Comparison of ENCODE assay signal across 9 cellular contexts in the genomic region with DNA sequence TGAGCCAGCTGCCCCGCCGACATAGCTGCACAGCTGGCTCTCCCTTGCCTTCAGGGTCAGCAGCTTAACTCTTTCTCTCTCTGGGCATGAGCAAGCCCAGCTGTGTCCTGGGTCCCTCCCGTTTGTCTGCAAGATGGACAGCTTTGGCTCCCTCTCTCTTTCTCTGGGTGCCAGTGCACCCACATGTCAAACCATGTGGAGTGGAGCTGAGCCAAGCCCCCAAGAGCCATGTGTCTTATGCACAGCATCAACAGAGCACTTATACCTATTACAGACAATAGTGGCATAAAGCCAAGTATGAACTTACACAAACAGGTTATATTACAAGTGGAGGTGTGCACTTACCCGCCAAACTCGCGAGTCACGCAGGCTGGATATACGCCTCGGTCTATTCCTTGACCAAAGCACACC. TPM values are rescaled to one million over a fixed set of nuclear protein-coding genes. Genes with fewer than 3 reads are reported as not detected.
DNase-seq lines count a peak whose midpoint lies in the region; ATAC-seq and TF ChIP-seq lines count a peak whose summit lies in the region.
"Had no signal": no experiment of that assay in that cellular context is flagged by ENCODE, and none has a peak within 500 bp of the region (broad histone marks: within the 10 kb centered on the region; RNA-seq: fewer than 3 reads in every experiment).

No MANE protein-coding gene starts in this region.

- no peaks in the 10 kb centered on the region for H3K9me3 Mint-ChIP-seq in activated CD4-positive, alpha-beta memory T cell treated with anti-CD3 and anti-CD28 coated beads for 36 hours
- no peaks in the 10 kb centered on the region for H3K9me3 Mint-ChIP-seq in activated CD4-positive, alpha-beta memory T cell treated with anti-CD3 and anti-CD28 coated beads, Interleukin-2, amount 10 ng/mL, durations not matched to agents 7 days and 5 days
- peaks cover 0 to 2% (median 0%) of the 10 kb centered on the region in 9 donors for H3K9me3 Mint-ChIP-seq in naive thymus-derived CD8-positive, alpha-beta T cell

- POLR2A ChIA-PET in activated CD4-positive, alpha-beta memory T cell treated with anti-CD3 and anti-CD28 coated beads for 36 hours (lab: Charles Lee) = no interaction called here
- POLR2A ChIA-PET in activated CD4-positive, alpha-beta memory T cell treated with anti-CD3 and anti-CD28 coated beads, Interleukin-2, amount 10 ng/mL, durations not matched to agents 7 days and 5 days (lab: Charles Lee) = interaction anchor here (1.0 kb wide), 1 partner anchor 52 kb away, joined by 3 read pairs; no protein-coding TSS in a partner anchor
- POLR2A ChIA-PET in naive thymus-derived CD8-positive, alpha-beta T cell (lab: Charles Lee) = no interaction called here

- H3K4me3 Mint-ChIP-seq in activated CD4-positive, alpha-beta memory T cell treated with anti-CD3 and anti-CD28 coated beads for 36 hours = no peak overlapping the region
- no peak overlapping the region for H3K4me3 Mint-ChIP-seq in activated CD4-positive, alpha-beta memory T cell treated with anti-CD3 and anti-CD28 coated beads, Interleukin-2, amount 10 ng/mL, durations not matched to agents 7 days and 5 days
- H3K4me3 Mint-ChIP-seq in naive thymus-derived CD8-positive, alpha-beta T cell = no peak overlapping the region

- ATAC-seq in naive thymus-derived CD8-positive, alpha-beta T cell = peak; percentile 42 to 57
- no peak for ATAC-seq in GM19397 (IDR thresholded peaks at IDR 0.05; ENCODE audit: unreplicated experiment)
- no peak for ATAC-seq in HG03354 (IDR thresholded peaks at IDR 0.05; ENCODE audit: poor library complexity, severe bottlenecking, unreplicated experiment)
- ATAC-seq in GM18502 (IDR thresholded peaks at IDR 0.05; ENCODE audit: poor library complexity, unreplicated experiment) = no peak

- intact Hi-C loops in activated CD4-positive, alpha-beta memory T cell treated with anti-CD3 and anti-CD28 coated beads for 36 hours (cut with micrococcal nuclease) = no loop called here

- TF ChIP-seq CTCF in cardiac fibroblast (IDR thresholded peaks at IDR 0.05; ENCODE audit: low read depth, low read length) = peak; percentile 53

- CTCF ChIA-PET in activated CD4-positive, alpha-beta memory T cell treated with anti-CD3 and anti-CD28 coated beads for 36 hours (lab: Charles Lee) = interaction anchor here (0.6 to 1.9 kb wide), 9 partner anchors 10 to 386 kb away, joined by 3 to 12 read pairs (median 5); no protein-coding TSS in a partner anchor
- CTCF ChIA-PET in activated CD4-positive, alpha-beta memory T cell treated with anti-CD3 and anti-CD28 coated beads, Interleukin-2, amount 10 ng/mL, durations not matched to agents 7 days and 5 days (lab: Charles Lee) = interaction anchor here (0.7 to 3.2 kb wide), 11 partner anchors 8 to 386 kb away, joined by 3 to 17 read pairs (median 3); no protein-coding TSS in a partner anchor

- H3K36me3 Mint-ChIP-seq in activated CD4-positive, alpha-beta memory T cell treated with anti-CD3 and anti-CD28 coated beads for 36 hours = no peaks in the 10 kb centered on the region
- no peaks in the 10 kb centered on the region for H3K36me3 Mint-ChIP-seq in activated CD4-positive, alpha-beta memory T cell treated with anti-CD3 and anti-CD28 coated beads, Interleukin-2, amount 10 ng/mL, durations not matched to agents 7 days and 5 days (ENCODE audit: low read depth)
- H3K36me3 Mint-ChIP-seq in naive thymus-derived CD8-positive, alpha-beta T cell = no peaks in the 10 kb centered on the region

- H3K4me1 Mint-ChIP-seq in activated CD4-positive, alpha-beta memory T cell treated with anti-CD3 and anti-CD28 coated beads for 36 hours (ENCODE audit: low read depth) = no peaks in the 10 kb centered on the region
- H3K4me1 Mint-ChIP-seq in activated CD4-positive, alpha-beta memory T cell treated with anti-CD3 and anti-CD28 coated beads, Interleukin-2, amount 10 ng/mL, durations not matched to agents 7 days and 5 days = no peaks in the 10 kb centered on the region
- peaks cover 0 to 3% (median 0%) of the 10 kb centered on the region in 4 donors for H3K4me1 Mint-ChIP-seq in naive thymus-derived CD8-positive, alpha-beta T cell

- H3K27me3 Mint-ChIP-seq in activated CD4-positive, alpha-beta memory T cell treated with anti-CD3 and anti-CD28 coated beads for 36 hours = peaks cover 12% of the 10 kb centered on the region
- H3K27me3 Mint-ChIP-seq in activated CD4-positive, alpha-beta memory T cell treated with anti-CD3 and anti-CD28 coated beads, Interleukin-2, amount 10 ng/mL, durations not matched to agents 7 days and 5 days = peaks cover 46% of the 10 kb centered on the region
- peaks cover 0 to 30% (median 3%) of the 10 kb centered on the region in 5 donors for H3K27me3 Mint-ChIP-seq in naive thymus-derived CD8-positive, alpha-beta T cell

- H3K27ac Mint-ChIP-seq in activated CD4-positive, alpha-beta memory T cell treated with anti-CD3 and anti-CD28 coated beads for 36 hours = no peak overlapping the region
- H3K27ac Mint-ChIP-seq in activated CD4-positive, alpha-beta memory T cell treated with anti-CD3 and anti-CD28 coated beads, Interleukin-2, amount 10 ng/mL, durations not matched to agents 7 days and 5 days = no peak overlapping the region
- no peak overlapping the region for H3K27ac Mint-ChIP-seq in naive thymus-derived CD8-positive, alpha-beta T cell

- DNase-seq in activated CD4-positive, alpha-beta memory T cell treated with anti-CD3 and anti-CD28 coated beads for 36 hours = peak; percentile 37
- no peak for DNase-seq in activated CD4-positive, alpha-beta memory T cell treated with anti-CD3 and anti-CD28 coated beads, Interleukin-2, amount 10 ng/mL, durations not matched to agents 7 days and 5 days
- DNase-seq in NCI-H2029 treated with DMSO at 0.1 percent for 48 hours (lab: John Stamatoyannopoulos, UW) (peak; percentile 18), cardiac fibroblast (ENCODE audit: low read depth in 2 of 2) (peak; percentile 32 to 45)
- DNase-seq in naive thymus-derived CD8-positive, alpha-beta T cell = peak in 1 of 10 donors; percentile 8
- DNase-seq: pancreas had no signal

- no peak overlapping the region for H3K4me3 ChIP-seq in cardiac fibroblast (replicated peaks in 1 of 2; ENCODE audit: low read depth in 2 of 2, low read length in 2 of 2)
- H3K4me3 ChIP-seq: pancreas had no signal

RNA-seq across cellular contexts. Expression of gene MTPAP, which starts 35.7 kb away (rescaled TPM):
- total RNA-seq in activated CD4-positive, alpha-beta memory T cell treated with anti-CD3 and anti-CD28 coated beads for 36 hours = 10 to 100 TPM; 35.1 to 35.4 TPM
- 10 to 100 TPM; 23.7 to 24.7 TPM for total RNA-seq in activated CD4-positive, alpha-beta memory T cell treated with anti-CD3 and anti-CD28 coated beads, Interleukin-2, amount 10 ng/mL, durations not matched to agents 7 days and 5 days
- total RNA-seq in naive thymus-derived CD8-positive, alpha-beta T cell = 10 to 100 TPM; 23.1 to 27.8 TPM
- polyA plus RNA-seq in naive thymus-derived CD8-positive, alpha-beta T cell = 1 to 10 TPM; 4.7 to 8.2 (median 5.3) TPM

RNA-seq across cellular contexts. Expression of gene MAP3K8, which starts 49.2 kb away (rescaled TPM):
- 10 to 100 TPM; 36.5 to 40.6 TPM for total RNA-seq in activated CD4-positive, alpha-beta memory T cell treated with anti-CD3 and anti-CD28 coated beads for 36 hours
- total RNA-seq in activated CD4-positive, alpha-beta memory T cell treated with anti-CD3 and anti-CD28 coated beads, Interleukin-2, amount 10 ng/mL, durations not matched to agents 7 days and 5 days = 10 to 100 TPM; 39.5 to 40.3 TPM
- 1 to 10 TPM; 2.7 TPM for total RNA-seq in naive thymus-derived CD8-positive, alpha-beta T cell
- 10 to 100 TPM in 1 of 3 donors, under 1 TPM in 2; 0.53 to 23.4 (median 0.80) TPM for polyA plus RNA-seq in naive thymus-derived CD8-positive, alpha-beta T cell

Comparison
In these comparisons a context has a peak if more than half of its experiments do, and no peak if none do; other contexts are left out.
1. ATAC-seq: peak in naive thymus-derived CD8-positive, alpha-beta T cell (2 of 2); none in GM19397 (single experiment), HG03354 (single experiment) and GM18502 (single experiment).
2. RNA of gene MAP3K8, which starts 49.2 kb away (total RNA-seq): 36.5 to 40.6 TPM in activated CD4-positive, alpha-beta memory T cell treated with anti-CD3 and anti-CD28 coated beads for 36 hours and 39.5 to 40.3 TPM in activated CD4-positive, alpha-beta memory T cell treated with anti-CD3 and anti-CD28 coated beads, Interleukin-2, amount 10 ng/mL, durations not matched to agents 7 days and 5 days; 2.7 TPM in naive thymus-derived CD8-positive, alpha-beta T cell; every median in the first group is over 10 times any median in the second.